In genomic region chr7:132575987-132576722, GRCh38 we compare ENCODE assay signal across 8 cellular contexts. TPM values are rescaled to one million over a fixed set of nuclear protein-coding genes. Genes with fewer than 3 reads are reported as not detected.
DNase-seq lines count a peak whose midpoint lies in the region; ATAC-seq, FAIRE-seq and TF ChIP-seq lines count a peak whose summit lies in the region.

PLXNA4 (minus strand) TSS chr7:132576470; CDS start chr7:132508693, 67,777 bp downstream.

- H3K9me3 ChIP-seq in astrocyte (ENCODE audit: insufficient read depth, low read depth, low read length) = no peaks in the 10 kb centered on the region
- no peaks in the 10 kb centered on the region for H3K9me3 ChIP-seq in kidney (ENCODE audit: control insufficient read depth in 1 of 2, low read length in 2 of 2)
- H3K9me3 ChIP-seq in spleen = no peaks in the 10 kb centered on the region

- peak; percentile 15 to 35 for ATAC-seq in activated T-cell treated with anti-CD3 and anti-CD28 coated beads, Interleukin-2, amount 50 U/mL, for 4 hours
- ATAC-seq in GM21423 (IDR thresholded peaks at IDR 0.05; ENCODE audit: unreplicated experiment) = no peak
- no peak for ATAC-seq in GM21447 (IDR thresholded peaks at IDR 0.05; ENCODE audit: unreplicated experiment)

- peak within 1 kb of the TSS; percentile 48 for H3K9ac ChIP-seq in astrocyte (ENCODE audit: low read length)
- no peak within 1 kb of the TSS for H3K9ac ChIP-seq in kidney (ENCODE audit: low read length in 2 of 2)

- peak within 1 kb of the TSS; percentile 88 for H3K4me2 ChIP-seq in astrocyte (ENCODE audit: low read length)

- no peak for TF ChIP-seq CTCF in astrocyte (IDR thresholded peaks at IDR 0.05; ENCODE audit: insufficient read depth, low read depth, low read length)
- no peak for TF ChIP-seq CTCF in kidney (IDR thresholded peaks at IDR 0.05; ENCODE audit: borderline replicate concordance, extremely low read depth, insufficient read depth)
- TF ChIP-seq CTCF in spleen (IDR thresholded peaks at IDR 0.05 in 8 of 11, conservative IDR thresholded peaks at IDR 0.05 in 3 of 11) = no peak

- peaks cover 44% of the 10 kb centered on the region for H3K27me3 ChIP-seq in astrocyte (ENCODE audit: insufficient read depth, low read length)
- peaks cover 0 to 90% (median 58%) of the 10 kb centered on the region in 7 donors for H3K27me3 ChIP-seq in spleen (replicated peaks in 1 of 7)

- DNase-seq in activated T-cell treated with anti-CD3 and anti-CD28 coated beads, Interleukin-2, amount 50 U/mL, for 4 hours = no peak
- DNase-seq in activated T-cell treated with anti-CD3 and anti-CD28 coated beads for 4 hours (no peak), astrocyte (ENCODE audit: low read depth) (peak; percentile 19), kidney (peak; percentile 73), spleen (no peak), 8988T (no peak)

- no peak for FAIRE-seq in astrocyte (lab: Jason Lieb, UNC)
- FAIRE-seq in kidney (lab: Jason Lieb, UNC) = no peak

- H3K27me3 Mint-ChIP-seq in activated T-cell treated with anti-CD3 and anti-CD28 coated beads, Interleukin-2, amount 50 U/mL, for 4 hours (ENCODE audit: low read depth) = peaks cover 70% of the 10 kb centered on the region
- H3K27me3 Mint-ChIP-seq in astrocyte (ENCODE audit: low read depth, unreplicated experiment) = peaks cover 73% of the 10 kb centered on the region

- H3K36me3 ChIP-seq in astrocyte (ENCODE audit: insufficient read depth, low read length) = no peaks in the 10 kb centered on the region
- H3K36me3 ChIP-seq in kidney (ENCODE audit: control insufficient read depth in 1 of 2, insufficient read depth in 2 of 2, low read length in 2 of 2) = no peaks in the 10 kb centered on the region
- H3K36me3 ChIP-seq in spleen = no peaks in the 10 kb centered on the region

- no peaks in the 10 kb centered on the region for H3K9me3 Mint-ChIP-seq in activated T-cell treated with anti-CD3 and anti-CD28 coated beads, Interleukin-2, amount 50 U/mL, for 4 hours
- no peaks in the 10 kb centered on the region for H3K9me3 Mint-ChIP-seq in astrocyte (ENCODE audit: unreplicated experiment)

- peaks cover 10% of the 10 kb centered on the region for H4K20me1 ChIP-seq in astrocyte (ENCODE audit: insufficient read depth, low read length)

- H3K4me3 ChIP-seq in astrocyte (ENCODE audit: insufficient read depth, low read depth, low read length) (peak within 1 kb of the TSS; percentile 60), kidney (ENCODE audit: low read length in 2 of 2) (peak within 1 kb of the TSS; percentile 43 to 46), spleen (peak within 1 kb of the TSS; percentile 20 to 73 (median 47))

- 1 to 4% (median 3%) methylated on average over 27 to 65 of the region's 65 CpGs for WGBS in spleen, 5 donors

- H2AFZ ChIP-seq in astrocyte (ENCODE audit: low read depth, low read length) = peak within 1 kb of the TSS; percentile 68

- peak within 1 kb of the TSS; percentile 69 for H3K4me3 Mint-ChIP-seq in activated T-cell treated with anti-CD3 and anti-CD28 coated beads, Interleukin-2, amount 50 U/mL, for 4 hours
- H3K4me3 Mint-ChIP-seq in astrocyte (ENCODE audit: unreplicated experiment) = peak within 1 kb of the TSS; percentile 82

- TF ChIP-seq POLR2A in spleen (IDR thresholded peaks at IDR 0.05) = no peak

- peak within 1 kb of the TSS; percentile 58 for H3K27ac Mint-ChIP-seq in astrocyte (ENCODE audit: unreplicated experiment)

- peaks cover 21% of the 10 kb centered on the region for H3K4me1 Mint-ChIP-seq in activated T-cell treated with anti-CD3 and anti-CD28 coated beads, Interleukin-2, amount 50 U/mL, for 4 hours (ENCODE audit: low read depth)
- H3K4me1 Mint-ChIP-seq in astrocyte (ENCODE audit: low read depth, unreplicated experiment) = peaks cover 11% of the 10 kb centered on the region

- intact Hi-C loops in kidney (cut with DNase I) (no loop called here), spleen (cut with DNase I; ENCODE audit: low total_unique reads) (no loop called here)

- H3K27ac ChIP-seq in astrocyte (ENCODE audit: low read depth, low read length) (no peak within 1 kb of the TSS), kidney (ENCODE audit: low read depth in 2 of 2, low read length in 2 of 2) (no peak within 1 kb of the TSS), spleen (no peak within 1 kb of the TSS)

- peaks cover 9% of the 10 kb centered on the region for H3K79me2 ChIP-seq in astrocyte (ENCODE audit: insufficient read depth, low read length)

- H3K36me3 Mint-ChIP-seq in activated T-cell treated with anti-CD3 and anti-CD28 coated beads, Interleukin-2, amount 50 U/mL, for 4 hours (ENCODE audit: insufficient read depth) = no peaks in the 10 kb centered on the region
- H3K36me3 Mint-ChIP-seq in astrocyte (ENCODE audit: low read depth, unreplicated experiment) = peaks cover 6% of the 10 kb centered on the region

- H3K4me1 ChIP-seq in astrocyte (ENCODE audit: insufficient read depth, low read length) = peaks cover 20% of the 10 kb centered on the region
- peaks cover 0 to 14% of the 10 kb centered on the region in 2 donors for H3K4me1 ChIP-seq in kidney (ENCODE audit: control insufficient read depth in 1 of 2, insufficient read depth in 1 of 2, low read depth in 1 of 2, low read length in 2 of 2)
- peaks cover 10 to 58% (median 32%) of the 10 kb centered on the region in 6 donors for H3K4me1 ChIP-seq in spleen

RNA-seq across cellular contexts. Expression of gene PLXNA4, which starts in this region (rescaled TPM):
- total RNA-seq in activated T-cell treated with anti-CD3 and anti-CD28 coated beads, Interleukin-2, amount 50 U/mL, for 4 hours = under 1 TPM; 0.08 to 0.38 (median 0.08) TPM
- 3.3 and 4.3 TPM in 2 replicates for total RNA-seq in astrocyte
- total RNA-seq in kidney = 3.5 TPM
- polyA plus RNA-seq in kidney (ENCODE audit: insufficient read depth, low read depth, low replicate concordance) = 0.17 TPM
- 10 to 100 TPM in 4 of 7 donors, 1 to 10 TPM in 3; 7.7 to 14.7 (median 10.1) TPM for total RNA-seq in spleen
- under 1 TPM; 0.15 to 0.38 (median 0.33) TPM for polyA plus RNA-seq in spleen

Comparison
In these comparisons a context has a peak if more than half of its experiments do, and no peak if none do; other contexts are left out.
1. Peak in ATAC-seq in activated T-cell treated with anti-CD3 and anti-CD28 coated beads, Interleukin-2, amount 50 U/mL, for 4 hours; RNA of the gene not detected or under 1 TPM.
2. DNase-seq: peak in astrocyte (single experiment) and kidney (single experiment); none in activated T-cell treated with anti-CD3 and anti-CD28 coated beads, Interleukin-2, amount 50 U/mL, for 4 hours (single experiment), activated T-cell treated with anti-CD3 and anti-CD28 coated beads for 4 hours (single experiment), spleen (single experiment) and 8988T (single experiment).
3. Peak in every context shown above with its lines, with median percentiles within 50 percentile points of each other: H3K4me3 ChIP-seq.